In genomic region chr4:71181332-71181731, GRCh38 we compare ENCODE assay signal across 10 cellular contexts.
"Had no signal": no experiment of that assay in that cellular context is flagged by ENCODE, and none has a peak within 500 bp of the region (broad histone marks: within the 10 kb centered on the region; RNA-seq: fewer than 3 reads in every experiment).

No MANE protein-coding gene starts in this region.

- H2AFZ ChIP-seq: GM23338 had no signal

- FAIRE-seq: H1, H54 had no signal

- DNase-seq: GOT3, H7, H9, HCEC 1CT, HFFc6 had no signal

- ATAC-seq: GM23338, HCT116 had no signal

- H3K36me3 ChIP-seq: HAP-1 had no signal

- H3K4me2 ChIP-seq: GM23338 had no signal

- H3K4me3 ChIP-seq: GM23338, HAP-1 had no signal

- H3K4me1 ChIP-seq: HAP-1 had no signal

- H3K9me3 ChIP-seq: HAP-1 had no signal
